Comparison of ENCODE assay signal across 9 cellular contexts in genomic region chr9:132945186-132946130, GRCh38. TPM values are rescaled to one million over a fixed set of nuclear protein-coding genes. Genes with fewer than 3 reads are reported as not detected.
DNase-seq lines count a peak whose midpoint lies in the region; ATAC-seq and TF ChIP-seq lines count a peak whose summit lies in the region.
"Had no signal": no experiment of that assay in that cellular context is flagged by ENCODE, and none has a peak within 500 bp of the region (broad histone marks: within the 10 kb centered on the region; RNA-seq: fewer than 3 reads in every experiment).

No MANE protein-coding gene starts in this region.

- peak overlapping the region; percentile 79 for H2AFZ ChIP-seq in PC-9
- peak overlapping the region; percentile 40 for H2AFZ ChIP-seq in fibroblast of lung (ENCODE audit: low read length)

- peaks cover 7% of the 10 kb centered on the region; the same call in 1 of the 2 replicates for H3F3A ChIP-seq in PC-9 (ENCODE audit: insufficient read depth, low read depth)

- H3K79me2 ChIP-seq in PC-9 (ENCODE audit: low read depth): peaks cover 39% of the 10 kb centered on the region
- H3K79me2 ChIP-seq in fibroblast of lung (ENCODE audit: control insufficient read depth, insufficient read depth, low read length): peaks cover 38% of the 10 kb centered on the region

- H3K27ac ChIP-seq in PC-9: peak overlapping the region; percentile 96; the same call in 1 of the 2 replicates
- H3K27ac ChIP-seq in fibroblast of lung (ENCODE audit: insufficient read depth, low read length): peak overlapping the region; percentile 72

- no peak for DNase-seq in PC-9
- DNase-seq in fibroblast of lung (ENCODE audit: low read depth in 2 of 2): no peak
- DNase-seq in retinal pigment epithelial cell (ENCODE audit: low read depth): no peak
- DNase-seq in cerebellum (ENCODE audit: low spot score): no peak
- DNase-seq in ureter (ENCODE audit: low spot score): no peak

- H3K9me3 ChIP-seq in PC-9 (ENCODE audit: insufficient read depth, low read depth) (no peaks in the 10 kb centered on the region), fibroblast of lung (ENCODE audit: control insufficient read depth, insufficient read depth, low read depth, low read length) (no peaks in the 10 kb centered on the region)

- BruUV-seq in PC-9 (replicated peaks; lab: Mats Ljungman, UMichigan): TSS peak; percentile 92

- peaks cover 28% of the 10 kb centered on the region for H3K4me1 ChIP-seq in PC-9 (replicated peaks; ENCODE audit: insufficient read depth)
- peaks cover 7% of the 10 kb centered on the region for H3K4me1 ChIP-seq in fibroblast of lung (ENCODE audit: control insufficient read depth, extremely low read depth, insufficient read depth, low read length)

- H3K4me3 ChIP-seq in PC-9: peak overlapping the region; percentile 97
- H3K4me3 ChIP-seq in fibroblast of lung (replicated peaks in 1 of 4; ENCODE audit: control extremely low read depth in 1 of 4, insufficient read depth in 1 of 4, low read depth in 3 of 4, low read length in 4 of 4): peak overlapping the region; percentile 37 to 100 (median 50)
- H3K4me3 ChIP-seq in retinal pigment epithelial cell (ENCODE audit: low read length): peak overlapping the region; percentile 97

- CTCF ChIA-PET in PC-9 (lab: Charles Lee): interaction anchor here (0.7 kb wide), 1 partner anchor 563 kb away, joined by 3 read pairs; no protein-coding TSS in a partner anchor

- POLR2A ChIA-PET in PC-9 (lab: Charles Lee; ENCODE audit: unreplicated experiment): interaction anchor here (0.5 to 0.7 kb wide), 6 partner anchors 10 to 627 kb away, joined by 3 to 6 read pairs (median 5); no protein-coding TSS in a partner anchor

- intact Hi-C loops in PC-9 (cut with micrococcal nuclease; ENCODE audit: unreplicated experiment): no loop called here

- H3K36me3 ChIP-seq in PC-9 (ENCODE audit: low read depth) (no peaks in the 10 kb centered on the region), fibroblast of lung (ENCODE audit: control insufficient read depth, insufficient read depth, low read length) (no peaks in the 10 kb centered on the region)

- H3K4me2 ChIP-seq in PC-9: peak overlapping the region; percentile 100
- H3K4me2 ChIP-seq in fibroblast of lung (ENCODE audit: extremely low read depth, insufficient read depth, low read length): peak overlapping the region; percentile 46

- H3K9ac ChIP-seq in fibroblast of lung (ENCODE audit: insufficient read depth, low read length): peak overlapping the region; percentile 73

- TF ChIP-seq CTCF in PC-9 (conservative IDR thresholded peaks at IDR 0.05) (no peak), fibroblast of lung (conservative IDR thresholded peaks at IDR 0.05 in 1 of 2, IDR thresholded peaks at IDR 0.05 in 1 of 2; ENCODE audit: low read depth in 1 of 2, low read length in 2 of 2) (no peak), retinal pigment epithelial cell (conservative IDR thresholded peaks at IDR 0.05; ENCODE audit: low read depth, low read length) (no peak)

- H3K9me2 ChIP-seq in PC-9 (ENCODE audit: insufficient read depth): no peaks in the 10 kb centered on the region

- H4K20me1 ChIP-seq in PC-9 (ENCODE audit: insufficient read depth): 0 out of 2 replicates have a peak, but pooled peaks cover 3% of the 10 kb centered on the region
- no peaks in the 10 kb centered on the region for H4K20me1 ChIP-seq in fibroblast of lung (ENCODE audit: control insufficient read depth, extremely low read depth, insufficient read depth, low read length)

- H3K27me3 ChIP-seq in PC-9 (ENCODE audit: insufficient read depth, low read depth): no peaks in the 10 kb centered on the region
- H3K27me3 ChIP-seq in fibroblast of lung (ENCODE audit: control insufficient read depth, insufficient read depth, low read length): no peaks in the 10 kb centered on the region

- ATAC-seq in GM18861 (IDR thresholded peaks at IDR 0.05; ENCODE audit: unreplicated experiment) (peak; percentile 1), HG02588 (IDR thresholded peaks at IDR 0.05; ENCODE audit: unreplicated experiment) (no peak), GM18867 (IDR thresholded peaks at IDR 0.05; ENCODE audit: unreplicated experiment) (no peak)

RNA-seq across cellular contexts. Expression of gene TSC1, which starts 1.0 kb away (rescaled TPM):
- 51.2 and 61.0 TPM in 2 replicates for total RNA-seq in PC-9 (2021)
- total RNA-seq in fibroblast of lung: 32.1 and 41.5 TPM in 2 replicates
- 43.4 and 48.0 TPM in 2 replicates for polyA plus RNA-seq in fibroblast of lung
- polyA plus RNA-seq in fibroblast of lung (2012): 18.5 and 22.4 TPM in 2 replicates
- polyA minus RNA-seq in fibroblast of lung (ENCODE audit: low replicate concordance): 81.9 and 97.3 TPM in 2 replicates
- 82.4 TPM for total RNA-seq in cerebellum
- 72.8 TPM for total RNA-seq in ureter

RNA-seq across cellular contexts. Expression of gene GFI1B, which starts 33.0 kb away (rescaled TPM):
- total RNA-seq in PC-9 (2021): not detected in 2 replicates
- total RNA-seq in fibroblast of lung: under 0.01 TPM in 1 of 2 replicates, not detected in the other
- polyA plus RNA-seq in fibroblast of lung: 0.02 and 0.06 TPM in 2 replicates
- 0.05 TPM in 1 of 2 replicates, not detected in the other for polyA plus RNA-seq in fibroblast of lung (2012)
- polyA minus RNA-seq in fibroblast of lung (ENCODE audit: low replicate concordance): not detected in 2 replicates
- total RNA-seq in cerebellum: 0.09 TPM
- total RNA-seq in ureter: not detected
- total RNA-seq: T-helper 1 cell treated with Interleukin-12 subunit alpha and Interleukin-12 subunit beta and Interleukin-4 antibody, amounts not matched to agents 30 ng/mL and 1 ng/mL, for 36 hours had no signal
